Comparison of ENCODE assay signal across 9 cellular contexts in genomic region chr15:73448158-73448758, GRCh38. TPM values are rescaled to one million over a fixed set of nuclear protein-coding genes. Genes with fewer than 3 reads are reported as not detected.
"Had no signal": no experiment of that assay in that cellular context is flagged by ENCODE, and none has a peak within 500 bp of the region (broad histone marks: within the 10 kb centered on the region; RNA-seq: fewer than 3 reads in every experiment).

No MANE protein-coding gene starts in this region.

RNA-seq across cellular contexts. Expression of gene REC114, which starts 5.3 kb away (rescaled TPM):
- total RNA-seq: ascending aorta; breast epithelium; esophagus muscularis mucosa; kidney; liver; myocyte; osteoblast; T-helper 2 cell treated with Interferon-gamma antibody and Interleukin-4, amounts not matched to agents 100 ng/mL and 5 ng/mL, for 36 hours had no signal
- polyA plus RNA-seq: liver, neural cell had no signal
